ENCODE assay signal across 15 cellular contexts in the genomic region with DNA sequence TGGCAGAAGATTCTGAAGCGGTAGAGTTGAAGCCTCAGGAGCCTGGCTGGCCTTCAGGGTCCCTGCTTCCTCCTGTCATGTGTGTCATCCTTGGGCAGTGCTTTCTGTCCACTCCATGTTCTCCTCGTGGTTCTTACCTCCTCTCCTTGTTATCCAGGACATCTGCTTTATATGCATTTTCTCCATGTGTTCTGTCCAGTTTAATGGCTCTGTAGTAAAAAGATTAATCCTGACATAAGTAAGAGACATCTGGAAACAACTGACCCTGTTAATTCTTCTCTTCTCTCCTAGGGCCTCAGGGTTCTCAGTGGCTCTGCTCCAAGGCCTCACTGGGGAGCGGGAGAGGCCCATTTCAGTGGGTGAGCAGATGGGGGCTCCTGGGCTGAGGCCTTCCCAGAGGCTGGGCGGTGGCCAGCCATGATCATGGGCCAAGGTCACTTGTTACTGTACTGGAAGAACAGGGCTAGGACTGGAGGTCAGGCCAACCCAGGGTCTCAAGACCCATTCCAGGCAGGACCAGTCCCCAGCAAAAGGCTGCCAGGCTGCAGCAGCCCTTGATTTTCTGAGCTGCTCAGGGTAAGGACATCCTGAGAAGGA. TPM values are rescaled to one million over a fixed set of nuclear protein-coding genes. Genes with fewer than 3 reads are reported as not detected.
DNase-seq lines count a peak whose midpoint lies in the region; ATAC-seq and TF ChIP-seq lines count a peak whose summit lies in the region.
"Had no signal": no experiment of that assay in that cellular context is flagged by ENCODE, and none has a peak within 500 bp of the region (broad histone marks: within the 10 kb centered on the region; RNA-seq: fewer than 3 reads in every experiment).

No MANE protein-coding gene starts in this region.

- TF ChIP-seq CTCF in vagina (IDR thresholded peaks at IDR 0.05) (no peak), Peyer's patch (IDR thresholded peaks at IDR 0.05) (no peak)

- no peaks in the 10 kb centered on the region for H3K27me3 ChIP-seq in mesenchymal stem cell (ENCODE audit: control insufficient read depth in 1 of 2, insufficient read depth in 1 of 2, low read length in 2 of 2)
- H3K27me3 ChIP-seq in vagina = no peaks in the 10 kb centered on the region
- H3K27me3 ChIP-seq in Peyer's patch = no peaks in the 10 kb centered on the region
- H3K27me3 ChIP-seq: ascending aorta had no signal

- H3K4me3 ChIP-seq in mesenchymal stem cell (ENCODE audit: insufficient read depth in 1 of 2, low read depth in 1 of 2, low read length in 2 of 2) = no peak overlapping the region
- H3K4me3 ChIP-seq in vagina = no peak overlapping the region
- no peak overlapping the region for H3K4me3 ChIP-seq in Peyer's patch
- H3K4me3 ChIP-seq: lower lobe of right lung had no signal

- H2BK5ac ChIP-seq in mesenchymal stem cell (ENCODE audit: low read depth, low read length, poor library complexity, severe bottlenecking) = no peak overlapping the region

- peak overlapping the region; percentile 44 for H2BK15ac ChIP-seq in mesenchymal stem cell (ENCODE audit: low read depth, poor library complexity, severe bottlenecking)

- no peaks in the 10 kb centered on the region for H3K79me1 ChIP-seq in mesenchymal stem cell (replicated peaks; ENCODE audit: low read length, poor library complexity, severe bottlenecking)

- H3K36me3 ChIP-seq in mesenchymal stem cell (ENCODE audit: control insufficient read depth in 1 of 2, insufficient read depth in 2 of 2, low read depth in 1 of 2, low read length in 2 of 2) (no peaks in the 10 kb centered on the region), vagina (no peaks in the 10 kb centered on the region), Peyer's patch (no peaks in the 10 kb centered on the region)
- H3K36me3 ChIP-seq: ascending aorta, lower lobe of right lung had no signal

- H3K36me3 Mint-ChIP-seq in activated naive CD4-positive, alpha-beta T cell treated with anti-CD3 and anti-CD28 coated beads, Interleukin-2, amount 50 U/mL, for 72 hours = peaks cover 12 to 18% of the 10 kb centered on the region in 2 donors
- H3K36me3 Mint-ChIP-seq in activated T-helper 17 cell treated with anti-CD3 and anti-CD28 coated beads, Interleukin-2, amount 50 U/mL, for 72 hours (ENCODE audit: low read depth) = no peaks in the 10 kb centered on the region

- H3K14ac ChIP-seq in mesenchymal stem cell (ENCODE audit: low read length in 2 of 2) = peak overlapping the region in 1 of 2 experiments; percentile 23

- H3K27me3 Mint-ChIP-seq in activated T-helper 17 cell treated with anti-CD3 and anti-CD28 coated beads, Interleukin-2, amount 50 U/mL, for 72 hours = no peaks in the 10 kb centered on the region

- TF ChIP-seq POLR2A in vagina (IDR thresholded peaks at IDR 0.05) = no peak
- no peak for TF ChIP-seq POLR2A in Peyer's patch (IDR thresholded peaks at IDR 0.05)

- peaks cover 3 to 7% of the 10 kb centered on the region in 2 donors for H3K9me3 Mint-ChIP-seq in activated naive CD4-positive, alpha-beta T cell treated with anti-CD3 and anti-CD28 coated beads, Interleukin-2, amount 50 U/mL, for 72 hours
- peaks cover 3% of the 10 kb centered on the region for H3K9me3 Mint-ChIP-seq in activated T-helper 17 cell treated with anti-CD3 and anti-CD28 coated beads, Interleukin-2, amount 50 U/mL, for 72 hours

- peak overlapping the region; percentile 80 to 95 for H2BK12ac ChIP-seq in mesenchymal stem cell (ENCODE audit: low read length in 2 of 2)

- no peak overlapping the region for H3K9ac ChIP-seq in mesenchymal stem cell (ENCODE audit: low read length)
- H3K9ac ChIP-seq: parathyroid adenoma had no signal

- H3K4me3 Mint-ChIP-seq in activated T-helper 17 cell treated with anti-CD3 and anti-CD28 coated beads, Interleukin-2, amount 50 U/mL, for 72 hours = peak overlapping the region; percentile 69

- peak overlapping the region; percentile 38 to 85 for H3K27ac Mint-ChIP-seq in activated naive CD4-positive, alpha-beta T cell treated with anti-CD3 and anti-CD28 coated beads, Interleukin-2, amount 50 U/mL, for 72 hours
- H3K27ac Mint-ChIP-seq in activated T-helper 17 cell treated with anti-CD3 and anti-CD28 coated beads, Interleukin-2, amount 50 U/mL, for 72 hours = peak overlapping the region; percentile 86

- no peak overlapping the region for H3K23ac ChIP-seq in mesenchymal stem cell (ENCODE audit: low read length in 2 of 2)

- H3K4ac ChIP-seq in mesenchymal stem cell (ENCODE audit: low read depth in 1 of 2, low read length in 2 of 2) = peak overlapping the region; percentile 42 to 82

- H2BK120ac ChIP-seq in mesenchymal stem cell (ENCODE audit: low read depth, low read length) = peak overlapping the region; percentile 37

- in situ Hi-C loops in ACHN (cut with HindIII; ENCODE audit: low pct_ligation_motif_present, low pct_unique_long_range_greater_than_20kb, low sequenced_read_pairs) = no loop called here

- H3K4me1 Mint-ChIP-seq in activated T-helper 17 cell treated with anti-CD3 and anti-CD28 coated beads, Interleukin-2, amount 50 U/mL, for 72 hours = peaks cover 10% of the 10 kb centered on the region

- no peak overlapping the region for H3K4me2 ChIP-seq in mesenchymal stem cell (ENCODE audit: low read length, poor library complexity, severe bottlenecking)

- H3K4me1 ChIP-seq in mesenchymal stem cell (ENCODE audit: control insufficient read depth, insufficient read depth, low read depth, low read length) (peaks cover 13% of the 10 kb centered on the region), vagina (peaks cover 36% of the 10 kb centered on the region), Peyer's patch (peaks cover 0 to 8% (median 3%) of the 10 kb centered on the region in 4 donors)
- H3K4me1 ChIP-seq: parathyroid adenoma had no signal

- no peak overlapping the region for H2AFZ ChIP-seq in mesenchymal stem cell (ENCODE audit: low read depth, low read length)

- intact Hi-C loops in vagina (cut with DNase I) = no loop called here

- H4K91ac ChIP-seq in mesenchymal stem cell (ENCODE audit: low read length) = peak overlapping the region; percentile 90

- H3K9me3 ChIP-seq in mesenchymal stem cell (ENCODE audit: control insufficient read depth, low read length) (no peaks in the 10 kb centered on the region), vagina (no peaks in the 10 kb centered on the region), Peyer's patch (no peaks in the 10 kb centered on the region)
- H3K9me3 ChIP-seq: ascending aorta, lower lobe of right lung had no signal

- WGBS in mesenchymal stem cell = 98% methylated on average over 3 of the region's 4 CpGs

- no peak for DNase-seq in activated naive CD4-positive, alpha-beta T cell treated with anti-CD3 and anti-CD28 coated beads, Interleukin-2, amount 50 U/mL, for 72 hours (ENCODE audit: low spot score in 2 of 2)
- no peak for DNase-seq in activated naive CD4-positive, alpha-beta T cell treated with Interleukin-2 at 50 U/mL for 16 hours
- DNase-seq in mesenchymal stem cell (no peak), vagina (ENCODE audit: extremely low spot score in 2 of 2) (no peak), Peyer's patch (no peak), ACHN (no peak)
- DNase-seq: HCEC 1CT; hippocampal formation; lower lobe of right lung; NCI-H1048; stimulated activated CD8-positive, alpha-beta memory T cell treated with anti-CD3 and anti-CD28 coated beads, Interleukin-4, amount 100 ng/mL, for 48 hours had no signal

- peak overlapping the region; percentile 47 to 73 for H3K18ac ChIP-seq in mesenchymal stem cell (ENCODE audit: low read depth in 1 of 2, low read length in 2 of 2)

- ATAC-seq in activated naive CD4-positive, alpha-beta T cell treated with anti-CD3 and anti-CD28 coated beads, Interleukin-2, amount 50 U/mL, for 72 hours = no peak
- ATAC-seq in activated T-helper 17 cell treated with anti-CD3 and anti-CD28 coated beads, Interleukin-2, amount 50 U/mL, for 72 hours (replicated peaks) = no peak
- no peak for ATAC-seq in HG02840 (IDR thresholded peaks at IDR 0.05; ENCODE audit: low FRiP score, unreplicated experiment)

- H4K8ac ChIP-seq in mesenchymal stem cell (ENCODE audit: low read length) = peak overlapping the region; percentile 57

- H2AK5ac ChIP-seq in mesenchymal stem cell (ENCODE audit: low read length, severe bottlenecking) = peak overlapping the region; percentile 71

- peak overlapping the region; percentile 94 for H3K27ac ChIP-seq in mesenchymal stem cell (ENCODE audit: low read length, poor library complexity, severe bottlenecking)
- peak overlapping the region; percentile 45 for H3K27ac ChIP-seq in vagina
- H3K27ac ChIP-seq in Peyer's patch = no peak overlapping the region
- H3K27ac ChIP-seq: parathyroid adenoma had no signal

RNA-seq across cellular contexts. Expression of gene CDCP1, which starts 20.2 kb away (rescaled TPM):
- 1 to 10 TPM in 1 of 2 donors, under 1 TPM in 1; 0.41 to 1.5 TPM for total RNA-seq in activated naive CD4-positive, alpha-beta T cell treated with anti-CD3 and anti-CD28 coated beads, Interleukin-2, amount 50 U/mL, for 72 hours
- under 1 TPM; 0.17 to 0.53 TPM for total RNA-seq in activated T-helper 17 cell treated with anti-CD3 and anti-CD28 coated beads, Interleukin-2, amount 50 U/mL, for 72 hours
- 71.6 TPM for polyA plus RNA-seq in mesenchymal stem cell (2013, experiment 1 of 2)
- 71.5 TPM for polyA plus RNA-seq in mesenchymal stem cell (2013, experiment 2 of 2)
- 27.5 TPM for total RNA-seq in vagina
- total RNA-seq in Peyer's patch = 10 to 100 TPM; 29.7 to 68.3 (median 61.5) TPM

RNA-seq across cellular contexts. Expression of gene TMEM158, which starts 59.7 kb away (rescaled TPM):
- total RNA-seq in activated naive CD4-positive, alpha-beta T cell treated with anti-CD3 and anti-CD28 coated beads, Interleukin-2, amount 50 U/mL, for 72 hours = not detected
- not detected for total RNA-seq in activated T-helper 17 cell treated with anti-CD3 and anti-CD28 coated beads, Interleukin-2, amount 50 U/mL, for 72 hours
- polyA plus RNA-seq in mesenchymal stem cell (2013, experiment 1 of 2) = 142 TPM
- polyA plus RNA-seq in mesenchymal stem cell (2013, experiment 2 of 2) = 144 TPM
- 1.2 TPM for total RNA-seq in vagina
- 1 to 10 TPM in 3 of 4 donors, under 1 TPM in 1; 0.40 to 5.0 (median 1.8) TPM for total RNA-seq in Peyer's patch
- total RNA-seq: ascending aorta had no signal

Comparison
In these comparisons a context has a peak if more than half of its experiments do, and no peak if none do; other contexts are left out.
1. H3K27ac ChIP-seq: peak in mesenchymal stem cell (single experiment) and vagina (single experiment); none in Peyer's patch (0 of 4).
2. RNA of gene CDCP1, which starts 20.2 kb away (total RNA-seq): 29.7 to 68.3 TPM in Peyer's patch and 27.5 TPM in vagina (single experiment); 0.41 to 1.5 TPM in activated naive CD4-positive, alpha-beta T cell treated with anti-CD3 and anti-CD28 coated beads, Interleukin-2, amount 50 U/mL, for 72 hours and 0.17 to 0.53 TPM in activated T-helper 17 cell treated with anti-CD3 and anti-CD28 coated beads, Interleukin-2, amount 50 U/mL, for 72 hours; every median in the first group is over 10 times any median in the second.